Comparison of ENCODE assay signal across 9 cellular contexts in genomic region chr7:132614428-132615076, GRCh38. TPM values are rescaled to one million over a fixed set of nuclear protein-coding genes. Genes with fewer than 3 reads are reported as not detected.
DNase-seq lines count a peak whose midpoint lies in the region; ATAC-seq and TF ChIP-seq lines count a peak whose summit lies in the region.
"Had no signal": no experiment of that assay in that cellular context is flagged by ENCODE, and none has a peak within 500 bp of the region (broad histone marks: within the 10 kb centered on the region; RNA-seq: fewer than 3 reads in every experiment).

No MANE protein-coding gene starts in this region.

- H3K27ac ChIP-seq in Panc1 (ENCODE audit: low read length) (no peak overlapping the region), heart right ventricle (no peak overlapping the region)
- H3K27ac ChIP-seq: Peyer's patch had no signal

- 32 to 35% methylated on average over 19 of the region's 19 CpGs for WGBS in heart right ventricle, 2 donors

- no TSS peak for BruUV-seq in Panc1 (replicated peaks; lab: Mats Ljungman, UMichigan)

- H3K36me3 ChIP-seq in Panc1 (ENCODE audit: control insufficient read depth, insufficient read depth, low read length) (no peaks in the 10 kb centered on the region), heart right ventricle (no peaks in the 10 kb centered on the region)
- H3K36me3 ChIP-seq: Peyer's patch had no signal

- CTCF ChIA-PET in Panc1 (lab: Charles Lee), result no interaction called here

- H3K27me3 ChIP-seq in Panc1 (ENCODE audit: control insufficient read depth, insufficient read depth, low read length) (peaks cover 3% of the 10 kb centered on the region; the same call in 1 of the 2 replicates), heart right ventricle (peaks cover 0 to 5% (median 0%) of the 10 kb centered on the region in 7 donors)
- H3K27me3 ChIP-seq: Peyer's patch had no signal

- ATAC-seq in Panc1 (0 out of 2 replicates have a peak, but pooled peaks have one; percentile 48), heart right ventricle (peak in 7 of 8 donors; percentile 58 to 84 (median 77)), HG03039 (IDR thresholded peaks at IDR 0.05; ENCODE audit: unreplicated experiment) (no peak), GM18909 (IDR thresholded peaks at IDR 0.05; ENCODE audit: poor library complexity, unreplicated experiment) (no peak), GM21360 (IDR thresholded peaks at IDR 0.05; ENCODE audit: unreplicated experiment) (no peak)

- in situ Hi-C loops in Panc1 (cut with HindIII; ENCODE audit: low pct_unique_long_range_greater_than_20kb, low sequenced_read_pairs), result no loop called here

- POLR2A ChIA-PET in Panc1 (lab: Charles Lee), result no interaction called here

- TF ChIP-seq CTCF in GM10266 (IDR thresholded peaks at IDR 0.05; ENCODE audit: control insufficient read depth, insufficient read depth, low read depth, missing control alignments), result no peak
- TF ChIP-seq CTCF in Panc1 (IDR thresholded peaks at IDR 0.05), result no peak
- TF ChIP-seq CTCF in heart right ventricle (IDR thresholded peaks at IDR 0.05), result peak in 6 of 9 donors; percentile 11 to 49 (median 26)

- intact Hi-C loops in Panc1 (cut with micrococcal nuclease; ENCODE audit: unreplicated experiment) (no loop called here), heart right ventricle (cut with DNase I) (no loop called here)

- peak; percentile 31 for DNase-seq in GM10266 (ENCODE audit: extremely low spot score)
- DNase-seq in Panc1 (ENCODE audit: low read depth, low spot score), result no peak
- DNase-seq in heart right ventricle, result peak; percentile 33 to 40
- peak; percentile 6 for DNase-seq in putamen (ENCODE audit: low spot score)
- DNase-seq in activated gamma-delta T cell (lab: John Stamatoyannopoulos, UW), result no peak

- H3K4me3 ChIP-seq in Panc1 (ENCODE audit: low read depth in 2 of 2, low read length in 2 of 2) (no peak overlapping the region), heart right ventricle (peak overlapping the region in 8 of 10 donors; percentile 9 to 44 (median 34))

- H3K9me3 ChIP-seq in Panc1 (ENCODE audit: control insufficient read depth, insufficient read depth, low read depth, low read length), result no peaks in the 10 kb centered on the region
- H3K9me3 ChIP-seq in heart right ventricle, result no peaks in the 10 kb centered on the region
- H3K9me3 ChIP-seq: Peyer's patch had no signal

- H3K4me1 ChIP-seq in Panc1 (ENCODE audit: control insufficient read depth, insufficient read depth, low read length) (no peaks in the 10 kb centered on the region), heart right ventricle (peaks cover 0 to 16% (median 3%) of the 10 kb centered on the region in 9 donors)

RNA-seq across cellular contexts. Expression of gene PLXNA4, which starts 38.3 kb away (rescaled TPM):
- total RNA-seq in Panc1 (2021; ENCODE audit: unreplicated experiment) (0.10 TPM), heart right ventricle (10 to 100 TPM in 9 of 10 donors, 1 to 10 TPM in 1; 7.4 to 17.0 (median 12.5) TPM)
- polyA plus RNA-seq in Panc1 (2012; ENCODE audit: insufficient read length), result not detected
- 1 to 10 TPM in 1 of 2 donors, under 1 TPM in 1; 0.83 to 5.0 TPM for polyA plus RNA-seq in heart right ventricle

Comparison
In these comparisons a context has a peak if more than half of its experiments do, and no peak if none do; other contexts are left out.
1. DNase-seq: peak in GM10266 (single experiment), heart right ventricle (2 of 2) and putamen (single experiment); none in Panc1 (single experiment) and activated gamma-delta T cell (single experiment).
2. CTCF ChIP-seq: peak in heart right ventricle (6 of 9); none in GM10266 (single experiment) and Panc1 (single experiment).
3. ATAC-seq: peak in Panc1 (single experiment) and heart right ventricle (7 of 8); none in HG03039 (single experiment), GM18909 (single experiment) and GM21360 (single experiment).
4. H3K4me3 ChIP-seq: peak in heart right ventricle (8 of 10); none in Panc1 (0 of 2).